1 cellular context compared by ENCODE assay signal in the genomic region with DNA sequence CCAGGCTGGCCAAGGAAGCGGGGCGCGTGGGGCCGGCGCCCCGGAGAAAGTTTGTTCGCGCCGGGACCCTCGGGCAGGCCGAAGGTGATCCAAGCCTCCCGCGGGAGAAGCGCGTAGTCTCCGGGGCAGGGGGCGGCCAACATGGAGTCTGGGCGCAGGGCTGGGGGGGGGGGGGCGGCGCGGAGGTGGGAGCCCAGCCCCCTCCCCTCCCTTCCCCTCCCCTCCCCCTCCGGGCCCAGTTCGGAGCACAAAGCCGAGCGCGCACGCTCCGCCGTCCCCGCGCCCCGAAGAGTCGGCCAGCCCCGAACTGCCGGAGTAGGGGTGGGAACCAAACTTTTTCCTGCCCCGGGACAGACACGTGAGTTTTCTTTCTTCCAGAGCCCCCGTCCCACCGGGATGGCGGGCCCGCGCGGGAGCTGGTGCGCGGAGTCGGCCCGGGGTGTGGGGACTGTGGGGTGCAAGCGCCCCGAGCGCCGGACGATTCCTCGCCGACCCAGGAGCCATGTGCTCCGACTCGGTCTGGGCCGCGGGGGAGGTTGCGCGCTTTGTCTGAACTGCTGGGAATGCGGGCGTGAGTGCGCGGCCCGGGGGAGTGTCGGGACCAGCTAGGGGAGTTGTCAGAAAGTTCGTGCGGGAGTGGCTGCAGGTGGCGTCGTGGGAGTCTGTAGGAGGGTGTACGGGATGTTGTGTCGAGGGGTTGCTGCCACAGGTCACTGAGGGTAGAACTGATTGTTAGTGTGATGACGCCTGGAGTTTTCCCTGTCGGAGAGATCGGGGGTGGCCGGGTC.
A peak's percentile ranks its signal among the peaks of the same experiment; 100 is the strongest.
TF ChIP-seq lines count a peak whose summit lies in the region.

No MANE protein-coding gene starts in this region.

TF ChIP-seq in HepG2, 621 proteins besides CTCF, POLR2A, EP300 and RAD21 (continued from another document and continues in another):
- TF ChIP-seq KMT2A (CRISPR knock-in tag; IDR thresholded peaks at IDR 0.05) (0 out of 2 replicates have a peak, but pooled peaks have one; percentile 29), PITX1 (CRISPR knock-in tag; IDR thresholded peaks at IDR 0.05) (peak; percentile 74; the same call in 1 of the 2 replicates), NFE2L2 (IDR thresholded peaks at IDR 0.05; ENCODE audit: low read length) (no peak), PAWR (CRISPR knock-in tag; IDR thresholded peaks at IDR 0.05; ENCODE audit: borderline replicate concordance) (no peak), TARDBP (CRISPR knock-in tag; IDR thresholded peaks at IDR 0.05) (no peak), ZNF792 (CRISPR knock-in tag; IDR thresholded peaks at IDR 0.05) (peak; percentile 36; the same call in 1 of the 2 replicates), SIX1 (CRISPR knock-in tag; IDR thresholded peaks at IDR 0.05; ENCODE audit: borderline replicate concordance) (0 out of 2 replicates have a peak, but pooled peaks have one; percentile 25), ZNF451 (CRISPR knock-in tag; IDR thresholded peaks at IDR 0.05) (no peak; the same call in 1 of the 2 replicates), MAFG (CRISPR knock-in tag; IDR thresholded peaks at IDR 0.05) (peak; percentile 63; the same call in 1 of the 2 replicates), ARNT2 (CRISPR knock-in tag; IDR thresholded peaks at IDR 0.05; ENCODE audit: low read depth) (peak; percentile 81), ZNF841 (CRISPR knock-in tag; IDR thresholded peaks at IDR 0.05; ENCODE audit: borderline replicate concordance) (peak; percentile 64; the same call in 1 of the 2 replicates), PRPF4 (IDR thresholded peaks at IDR 0.05; ENCODE audit: low read depth, low read length, poor library complexity, severe bottlenecking) (peak; percentile 36), ZNF879 (CRISPR knock-in tag; IDR thresholded peaks at IDR 0.05) (peak; percentile 88), GABPB1 (CRISPR knock-in tag; IDR thresholded peaks at IDR 0.05) (peak; percentile 70; the same call in 1 of the 2 replicates), ZMYM4 (CRISPR knock-in tag; IDR thresholded peaks at IDR 0.05) (peak; percentile 42; the same call in 1 of the 2 replicates), EHMT2 (IDR thresholded peaks at IDR 0.05; ENCODE audit: borderline replicate concordance, low read depth, low read length) (no peak), ZNF678 (CRISPR knock-in tag; IDR thresholded peaks at IDR 0.05) (peak; percentile 48; the same call in 1 of the 2 replicates), RXRB (CRISPR knock-in tag; IDR thresholded peaks at IDR 0.05; ENCODE audit: borderline replicate concordance) (peak; percentile 39; the same call in 1 of the 2 replicates), ZSCAN21 (CRISPR knock-in tag; IDR thresholded peaks at IDR 0.05; ENCODE audit: borderline replicate concordance) (peak; percentile 42; the same call in 1 of the 2 replicates), ZNF724P (CRISPR knock-in tag; IDR thresholded peaks at IDR 0.05; ENCODE audit: borderline replicate concordance) (peak; percentile 94), ZSCAN25 (CRISPR knock-in tag; IDR thresholded peaks at IDR 0.05) (peak; percentile 44), ZNF775 (CRISPR knock-in tag; IDR thresholded peaks at IDR 0.05; ENCODE audit: borderline replicate concordance) (0 out of 2 replicates have a peak, but pooled peaks have one; percentile 39), RORA (CRISPR knock-in tag; IDR thresholded peaks at IDR 0.05) (no peak), YY1 (IDR thresholded peaks at IDR 0.05; ENCODE audit: insufficient read depth, insufficient replicate concordance, low read depth, low read length) (peak; percentile 62), SP140L (CRISPR knock-in tag; IDR thresholded peaks at IDR 0.05; ENCODE audit: borderline replicate concordance) (no peak), GATAD2A (CRISPR knock-in tag; IDR thresholded peaks at IDR 0.05) (no peak; the same call in 1 of the 2 replicates), CBX2 (IDR thresholded peaks at IDR 0.05; ENCODE audit: low read depth, low read length) (no peak), CBX2 (CRISPR knock-in tag; IDR thresholded peaks at IDR 0.05; ENCODE audit: low read depth) (peak; percentile 33), SATB2 (CRISPR knock-in tag; IDR thresholded peaks at IDR 0.05) (peak; percentile 45; the same call in 1 of the 2 replicates), ZNF547 (CRISPR knock-in tag; IDR thresholded peaks at IDR 0.05) (peak; percentile 87; the same call in 1 of the 2 replicates)
- TF ChIP-seq, protein P1, sequence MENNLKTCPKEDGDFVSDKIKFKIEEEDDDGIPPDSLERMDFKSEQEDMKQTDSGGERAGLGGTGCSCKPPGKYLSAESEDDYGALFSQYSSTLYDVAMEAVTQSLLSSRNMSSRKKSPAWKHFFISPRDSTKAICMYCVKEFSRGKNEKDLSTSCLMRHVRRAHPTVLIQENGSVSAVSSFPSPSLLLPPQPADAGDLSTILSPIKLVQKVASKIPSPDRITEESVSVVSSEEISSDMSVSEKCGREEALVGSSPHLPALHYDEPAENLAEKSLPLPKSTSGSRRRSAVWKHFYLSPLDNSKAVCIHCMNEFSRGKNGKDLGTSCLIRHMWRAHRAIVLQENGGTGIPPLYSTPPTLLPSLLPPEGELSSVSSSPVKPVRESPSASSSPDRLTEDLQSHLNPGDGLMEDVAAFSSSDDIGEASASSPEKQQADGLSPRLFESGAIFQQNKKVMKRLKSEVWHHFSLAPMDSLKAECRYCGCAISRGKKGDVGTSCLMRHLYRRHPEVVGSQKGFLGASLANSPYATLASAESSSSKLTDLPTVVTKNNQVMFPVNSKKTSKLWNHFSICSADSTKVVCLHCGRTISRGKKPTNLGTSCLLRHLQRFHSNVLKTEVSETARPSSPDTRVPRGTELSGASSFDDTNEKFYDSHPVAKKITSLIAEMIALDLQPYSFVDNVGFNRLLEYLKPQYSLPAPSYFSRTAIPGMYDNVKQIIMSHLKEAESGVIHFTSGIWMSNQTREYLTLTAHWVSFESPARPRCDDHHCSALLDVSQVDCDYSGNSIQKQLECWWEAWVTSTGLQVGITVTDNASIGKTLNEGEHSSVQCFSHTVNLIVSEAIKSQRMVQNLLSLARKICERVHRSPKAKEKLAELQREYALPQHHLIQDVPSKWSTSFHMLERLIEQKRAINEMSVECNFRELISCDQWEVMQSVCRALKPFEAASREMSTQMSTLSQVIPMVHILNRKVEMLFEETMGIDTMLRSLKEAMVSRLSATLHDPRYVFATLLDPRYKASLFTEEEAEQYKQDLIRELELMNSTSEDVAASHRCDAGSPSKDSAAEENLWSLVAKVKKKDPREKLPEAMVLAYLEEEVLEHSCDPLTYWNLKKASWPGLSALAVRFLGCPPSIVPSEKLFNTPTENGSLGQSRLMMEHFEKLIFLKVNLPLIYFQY (CRISPR knock-in tag; IDR thresholded peaks at IDR 0.05; ENCODE audit: borderline replicate concordance) = peak; percentile 72
- TF ChIP-seq, protein P2, sequence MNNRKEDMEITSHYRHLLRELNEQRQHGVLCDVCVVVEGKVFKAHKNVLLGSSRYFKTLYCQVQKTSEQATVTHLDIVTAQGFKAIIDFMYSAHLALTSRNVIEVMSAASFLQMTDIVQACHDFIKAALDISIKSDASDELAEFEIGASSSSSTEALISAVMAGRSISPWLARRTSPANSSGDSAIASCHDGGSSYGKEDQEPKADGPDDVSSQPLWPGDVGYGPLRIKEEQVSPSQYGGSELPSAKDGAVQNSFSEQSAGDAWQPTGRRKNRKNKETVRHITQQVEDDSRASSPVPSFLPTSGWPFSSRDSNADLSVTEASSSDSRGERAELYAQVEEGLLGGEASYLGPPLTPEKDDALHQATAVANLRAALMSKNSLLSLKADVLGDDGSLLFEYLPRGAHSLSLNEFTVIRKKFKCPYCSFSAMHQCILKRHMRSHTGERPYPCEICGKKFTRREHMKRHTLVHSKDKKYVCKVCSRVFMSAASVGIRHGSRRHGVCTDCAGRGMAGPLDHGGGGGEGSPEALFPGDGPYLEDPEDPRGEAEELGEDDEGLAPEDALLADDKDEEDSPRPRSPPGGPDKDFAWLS (CRISPR knock-in tag; IDR thresholded peaks at IDR 0.05; ENCODE audit: borderline replicate concordance) = no peak
- TF ChIP-seq, protein P3, sequence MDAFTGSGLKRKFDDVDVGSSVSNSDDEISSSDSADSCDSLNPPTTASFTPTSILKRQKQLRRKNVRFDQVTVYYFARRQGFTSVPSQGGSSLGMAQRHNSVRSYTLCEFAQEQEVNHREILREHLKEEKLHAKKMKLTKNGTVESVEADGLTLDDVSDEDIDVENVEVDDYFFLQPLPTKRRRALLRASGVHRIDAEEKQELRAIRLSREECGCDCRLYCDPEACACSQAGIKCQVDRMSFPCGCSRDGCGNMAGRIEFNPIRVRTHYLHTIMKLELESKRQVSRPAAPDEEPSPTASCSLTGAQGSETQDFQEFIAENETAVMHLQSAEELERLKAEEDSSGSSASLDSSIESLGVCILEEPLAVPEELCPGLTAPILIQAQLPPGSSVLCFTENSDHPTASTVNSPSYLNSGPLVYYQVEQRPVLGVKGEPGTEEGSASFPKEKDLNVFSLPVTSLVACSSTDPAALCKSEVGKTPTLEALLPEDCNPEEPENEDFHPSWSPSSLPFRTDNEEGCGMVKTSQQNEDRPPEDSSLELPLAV (CRISPR knock-in tag; conservative IDR thresholded peaks at IDR 0.05; ENCODE audit: low read depth) = peak; percentile 34; the same call in 1 of the 2 replicates
- TF ChIP-seq, protein P4, sequence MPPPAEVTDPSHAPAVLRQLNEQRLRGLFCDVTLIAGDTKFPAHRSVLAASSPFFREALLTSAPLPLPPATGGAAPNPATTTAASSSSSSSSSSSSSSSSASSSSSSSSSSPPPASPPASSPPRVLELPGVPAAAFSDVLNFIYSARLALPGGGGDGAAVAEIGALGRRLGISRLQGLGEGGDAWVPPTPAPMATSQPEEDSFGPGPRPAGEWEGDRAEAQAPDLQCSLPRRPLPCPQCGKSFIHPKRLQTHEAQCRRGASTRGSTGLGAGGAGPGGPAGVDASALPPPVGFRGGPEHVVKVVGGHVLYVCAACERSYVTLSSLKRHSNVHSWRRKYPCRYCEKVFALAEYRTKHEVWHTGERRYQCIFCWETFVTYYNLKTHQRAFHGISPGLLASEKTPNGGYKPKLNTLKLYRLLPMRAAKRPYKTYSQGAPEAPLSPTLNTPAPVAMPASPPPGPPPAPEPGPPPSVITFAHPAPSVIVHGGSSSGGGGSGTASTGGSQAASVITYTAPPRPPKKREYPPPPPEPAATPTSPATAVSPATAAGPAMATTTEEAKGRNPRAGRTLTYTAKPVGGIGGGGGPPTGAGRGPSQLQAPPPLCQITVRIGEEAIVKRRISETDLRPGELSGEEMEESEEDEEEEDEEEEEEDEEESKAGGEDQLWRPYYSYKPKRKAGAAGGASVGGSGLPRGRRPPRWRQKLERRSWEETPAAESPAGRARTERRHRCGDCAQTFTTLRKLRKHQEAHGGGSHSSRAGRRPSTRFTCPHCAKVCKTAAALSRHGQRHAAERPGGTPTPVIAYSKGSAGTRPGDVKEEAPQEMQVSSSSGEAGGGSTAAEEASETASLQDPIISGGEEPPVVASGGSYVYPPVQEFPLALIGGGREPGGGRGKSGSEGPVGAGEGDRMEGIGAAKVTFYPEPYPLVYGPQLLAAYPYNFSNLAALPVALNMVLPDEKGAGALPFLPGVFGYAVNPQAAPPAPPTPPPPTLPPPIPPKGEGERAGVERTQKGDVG (CRISPR knock-in tag; IDR thresholded peaks at IDR 0.05; ENCODE audit: borderline replicate concordance) = peak; percentile 57
- TF ChIP-seq, protein P5, sequence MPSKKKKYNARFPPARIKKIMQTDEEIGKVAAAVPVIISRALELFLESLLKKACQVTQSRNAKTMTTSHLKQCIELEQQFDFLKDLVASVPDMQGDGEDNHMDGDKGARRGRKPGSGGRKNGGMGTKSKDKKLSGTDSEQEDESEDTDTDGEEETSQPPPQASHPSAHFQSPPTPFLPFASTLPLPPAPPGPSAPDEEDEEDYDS (CRISPR knock-in tag; IDR thresholded peaks at IDR 0.05) = peak; percentile 60
- TF ChIP-seq, protein P6, sequence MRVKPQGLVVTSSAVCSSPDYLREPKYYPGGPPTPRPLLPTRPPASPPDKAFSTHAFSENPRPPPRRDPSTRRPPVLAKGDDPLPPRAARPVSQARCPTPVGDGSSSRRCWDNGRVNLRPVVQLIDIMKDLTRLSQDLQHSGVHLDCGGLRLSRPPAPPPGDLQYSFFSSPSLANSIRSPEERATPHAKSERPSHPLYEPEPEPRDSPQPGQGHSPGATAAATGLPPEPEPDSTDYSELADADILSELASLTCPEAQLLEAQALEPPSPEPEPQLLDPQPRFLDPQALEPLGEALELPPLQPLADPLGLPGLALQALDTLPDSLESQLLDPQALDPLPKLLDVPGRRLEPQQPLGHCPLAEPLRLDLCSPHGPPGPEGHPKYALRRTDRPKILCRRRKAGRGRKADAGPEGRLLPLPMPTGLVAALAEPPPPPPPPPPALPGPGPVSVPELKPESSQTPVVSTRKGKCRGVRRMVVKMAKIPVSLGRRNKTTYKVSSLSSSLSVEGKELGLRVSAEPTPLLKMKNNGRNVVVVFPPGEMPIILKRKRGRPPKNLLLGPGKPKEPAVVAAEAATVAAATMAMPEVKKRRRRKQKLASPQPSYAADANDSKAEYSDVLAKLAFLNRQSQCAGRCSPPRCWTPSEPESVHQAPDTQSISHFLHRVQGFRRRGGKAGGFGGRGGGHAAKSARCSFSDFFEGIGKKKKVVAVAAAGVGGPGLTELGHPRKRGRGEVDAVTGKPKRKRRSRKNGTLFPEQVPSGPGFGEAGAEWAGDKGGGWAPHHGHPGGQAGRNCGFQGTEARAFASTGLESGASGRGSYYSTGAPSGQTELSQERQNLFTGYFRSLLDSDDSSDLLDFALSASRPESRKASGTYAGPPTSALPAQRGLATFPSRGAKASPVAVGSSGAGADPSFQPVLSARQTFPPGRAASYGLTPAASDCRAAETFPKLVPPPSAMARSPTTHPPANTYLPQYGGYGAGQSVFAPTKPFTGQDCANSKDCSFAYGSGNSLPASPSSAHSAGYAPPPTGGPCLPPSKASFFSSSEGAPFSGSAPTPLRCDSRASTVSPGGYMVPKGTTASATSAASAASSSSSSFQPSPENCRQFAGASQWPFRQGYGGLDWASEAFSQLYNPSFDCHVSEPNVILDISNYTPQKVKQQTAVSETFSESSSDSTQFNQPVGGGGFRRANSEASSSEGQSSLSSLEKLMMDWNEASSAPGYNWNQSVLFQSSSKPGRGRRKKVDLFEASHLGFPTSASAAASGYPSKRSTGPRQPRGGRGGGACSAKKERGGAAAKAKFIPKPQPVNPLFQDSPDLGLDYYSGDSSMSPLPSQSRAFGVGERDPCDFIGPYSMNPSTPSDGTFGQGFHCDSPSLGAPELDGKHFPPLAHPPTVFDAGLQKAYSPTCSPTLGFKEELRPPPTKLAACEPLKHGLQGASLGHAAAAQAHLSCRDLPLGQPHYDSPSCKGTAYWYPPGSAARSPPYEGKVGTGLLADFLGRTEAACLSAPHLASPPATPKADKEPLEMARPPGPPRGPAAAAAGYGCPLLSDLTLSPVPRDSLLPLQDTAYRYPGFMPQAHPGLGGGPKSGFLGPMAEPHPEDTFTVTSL (CRISPR knock-in tag; IDR thresholded peaks at IDR 0.05; ENCODE audit: borderline replicate concordance) = 0 out of 2 replicates have a peak, but pooled peaks have one; percentile 29
- TF ChIP-seq, protein P7, sequence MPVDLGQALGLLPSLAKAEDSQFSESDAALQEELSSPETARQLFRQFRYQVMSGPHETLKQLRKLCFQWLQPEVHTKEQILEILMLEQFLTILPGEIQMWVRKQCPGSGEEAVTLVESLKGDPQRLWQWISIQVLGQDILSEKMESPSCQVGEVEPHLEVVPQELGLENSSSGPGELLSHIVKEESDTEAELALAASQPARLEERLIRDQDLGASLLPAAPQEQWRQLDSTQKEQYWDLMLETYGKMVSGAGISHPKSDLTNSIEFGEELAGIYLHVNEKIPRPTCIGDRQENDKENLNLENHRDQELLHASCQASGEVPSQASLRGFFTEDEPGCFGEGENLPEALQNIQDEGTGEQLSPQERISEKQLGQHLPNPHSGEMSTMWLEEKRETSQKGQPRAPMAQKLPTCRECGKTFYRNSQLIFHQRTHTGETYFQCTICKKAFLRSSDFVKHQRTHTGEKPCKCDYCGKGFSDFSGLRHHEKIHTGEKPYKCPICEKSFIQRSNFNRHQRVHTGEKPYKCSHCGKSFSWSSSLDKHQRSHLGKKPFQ (CRISPR knock-in tag; IDR thresholded peaks at IDR 0.05; ENCODE audit: insufficient replicate concordance) = no peak
